In genomic region chr9:74281674-74282073, GRCh38 we compare ENCODE assay signal across 13 cellular contexts.
DNase-seq lines count a peak whose midpoint lies in the region; ATAC-seq and TF ChIP-seq lines count a peak whose summit lies in the region.
"Had no signal": no experiment of that assay in that cellular context is flagged by ENCODE, and none has a peak within 500 bp of the region (broad histone marks: within the 10 kb centered on the region; RNA-seq: fewer than 3 reads in every experiment).

No MANE protein-coding gene starts in this region.

- H2AFZ ChIP-seq in OCI-LY7 (ENCODE audit: low read length) (no peak overlapping the region), hepatocyte (no peak overlapping the region), mesenchymal stem cell (ENCODE audit: low read depth, low read length) (no peak overlapping the region)

- no peak overlapping the region for H4K8ac ChIP-seq in mesenchymal stem cell (ENCODE audit: low read length)

- CTCF ChIA-PET in OCI-LY7 (lab: Charles Lee; ENCODE audit: unreplicated experiment), result no interaction called here

- H3K4me2 ChIP-seq in OCI-LY7 (ENCODE audit: low read length) (no peak overlapping the region), hepatocyte (no peak overlapping the region), mesenchymal stem cell (ENCODE audit: low read length, poor library complexity, severe bottlenecking) (no peak overlapping the region)

- no peak overlapping the region for H2BK120ac ChIP-seq in mesenchymal stem cell (ENCODE audit: low read depth, low read length)

- no peak overlapping the region for H3K14ac ChIP-seq in mesenchymal stem cell (ENCODE audit: low read length in 2 of 2)

- no peak overlapping the region for H3K9ac ChIP-seq in mesenchymal stem cell (ENCODE audit: low read length)

- WGBS in hepatocyte (ENCODE audit: low lambda C conversion rate, missing lambda C conversion rate), result 91% methylated on average over 1 of the region's 1 CpG
- WGBS in mesenchymal stem cell, result 96% methylated on average over 1 of the region's 1 CpG

- no TSS peak for BruUV-seq in OCI-LY7 (replicated peaks; lab: Mats Ljungman, UMichigan)

- H3K27me3 ChIP-seq in hepatocyte (no peaks in the 10 kb centered on the region), mesenchymal stem cell (ENCODE audit: control insufficient read depth in 1 of 2, insufficient read depth in 1 of 2, low read length in 2 of 2) (no peaks in the 10 kb centered on the region)
- H3K27me3 ChIP-seq: gastroesophageal sphincter had no signal

- H3K4ac ChIP-seq in mesenchymal stem cell (ENCODE audit: low read depth in 1 of 2, low read length in 2 of 2), result no peak overlapping the region

- H3K79me2 ChIP-seq in OCI-LY7 (ENCODE audit: insufficient read depth, low read depth, low read length), result no peaks in the 10 kb centered on the region
- H3K79me2 ChIP-seq in hepatocyte, result no peaks in the 10 kb centered on the region

- no peak overlapping the region for H3K18ac ChIP-seq in mesenchymal stem cell (ENCODE audit: low read depth in 1 of 2, low read length in 2 of 2)

- no peak overlapping the region for H2BK15ac ChIP-seq in mesenchymal stem cell (ENCODE audit: low read depth, poor library complexity, severe bottlenecking)

- H3K36me3 ChIP-seq in OCI-LY7 (ENCODE audit: insufficient read depth, low read length) (no peaks in the 10 kb centered on the region), hepatocyte (replicated peaks; ENCODE audit: insufficient read depth, low read depth) (no peaks in the 10 kb centered on the region), mesenchymal stem cell (ENCODE audit: control insufficient read depth in 1 of 2, insufficient read depth in 2 of 2, low read depth in 1 of 2, low read length in 2 of 2) (no peaks in the 10 kb centered on the region)
- H3K36me3 ChIP-seq: gastroesophageal sphincter, prostate gland had no signal

- peak; percentile 31 for DNase-seq in ELF-1 (ENCODE audit: low read depth, low spot score)
- DNase-seq in OCI-LY7 (ENCODE audit: low spot score), result peak; percentile 0
- DNase-seq in hepatocyte (ENCODE audit: low spot score), result no peak
- no peak for DNase-seq in activated gamma-delta T cell treated with Interleukin-2 at 50 U/mL for 16 hours
- DNase-seq in mesenchymal stem cell, result no peak
- DNase-seq in GM19238 (ENCODE audit: insufficient read length, low spot score), result no peak
- DNase-seq: activated B cell treated with CpG ODN at 0.5 μM for 24 hours, HCEC 1CT had no signal

- intact Hi-C loops in OCI-LY7 (cut with micrococcal nuclease; ENCODE audit: unreplicated experiment), result no loop called here

- H4K91ac ChIP-seq in mesenchymal stem cell (ENCODE audit: low read length), result no peak overlapping the region

- H3K9me2 ChIP-seq in OCI-LY7 (ENCODE audit: insufficient read depth, low read length) (no peaks in the 10 kb centered on the region), hepatocyte (replicated peaks; ENCODE audit: insufficient read depth) (no peaks in the 10 kb centered on the region)

- ATAC-seq in GM19351 (IDR thresholded peaks at IDR 0.05; ENCODE audit: unreplicated experiment), result peak; percentile 41
- ATAC-seq in GM21390 (IDR thresholded peaks at IDR 0.05; ENCODE audit: unreplicated experiment), result no peak
- ATAC-seq: gastroesophageal sphincter had no signal

- H3K4me3 ChIP-seq in OCI-LY7 (ENCODE audit: low read depth, low read length, poor library complexity, severe bottlenecking) (no peak overlapping the region), hepatocyte (no peak overlapping the region), mesenchymal stem cell (ENCODE audit: insufficient read depth in 1 of 2, low read depth in 1 of 2, low read length in 2 of 2) (no peak overlapping the region)
- H3K4me3 ChIP-seq: coronary artery, gastroesophageal sphincter, prostate gland had no signal

- H3K79me1 ChIP-seq in mesenchymal stem cell (replicated peaks; ENCODE audit: low read length, poor library complexity, severe bottlenecking), result no peaks in the 10 kb centered on the region

- H3K27ac ChIP-seq in OCI-LY7 (ENCODE audit: low read depth, low read length, poor library complexity, severe bottlenecking) (no peak overlapping the region), hepatocyte (no peak overlapping the region), mesenchymal stem cell (ENCODE audit: low read length, poor library complexity, severe bottlenecking) (no peak overlapping the region)
- H3K27ac ChIP-seq: coronary artery, gastroesophageal sphincter, prostate gland had no signal

- H2BK12ac ChIP-seq in mesenchymal stem cell (ENCODE audit: low read length in 2 of 2), result no peak overlapping the region

- TF ChIP-seq CTCF in OCI-LY7 (conservative IDR thresholded peaks at IDR 0.05; ENCODE audit: low read length) (peak; percentile 50), hepatocyte (IDR thresholded peaks at IDR 0.05; ENCODE audit: poor library complexity) (peak; percentile 24)

- no peaks in the 10 kb centered on the region for H3K9me3 ChIP-seq in OCI-LY7 (ENCODE audit: low read length)
- H3K9me3 ChIP-seq in hepatocyte (ENCODE audit: low read depth), result no peaks in the 10 kb centered on the region
- no peaks in the 10 kb centered on the region for H3K9me3 ChIP-seq in mesenchymal stem cell (ENCODE audit: control insufficient read depth, low read length)
- H3K9me3 ChIP-seq: gastroesophageal sphincter, prostate gland had no signal

- H3K23ac ChIP-seq in mesenchymal stem cell (ENCODE audit: low read length in 2 of 2), result no peak overlapping the region

- no peak overlapping the region for H2AK5ac ChIP-seq in mesenchymal stem cell (ENCODE audit: low read length, severe bottlenecking)

- no peak overlapping the region for H2BK5ac ChIP-seq in mesenchymal stem cell (ENCODE audit: low read depth, low read length, poor library complexity, severe bottlenecking)

- H4K20me1 ChIP-seq in OCI-LY7 (ENCODE audit: insufficient read depth, low read length) (no peaks in the 10 kb centered on the region), hepatocyte (ENCODE audit: insufficient read depth, poor library complexity, severe bottlenecking) (no peaks in the 10 kb centered on the region)

- H3K4me1 ChIP-seq in OCI-LY7 (ENCODE audit: insufficient read depth, low read length, poor library complexity, severe bottlenecking) (no peaks in the 10 kb centered on the region), hepatocyte (ENCODE audit: insufficient read depth) (no peaks in the 10 kb centered on the region), mesenchymal stem cell (ENCODE audit: control insufficient read depth, insufficient read depth, low read depth, low read length) (no peaks in the 10 kb centered on the region)
- H3K4me1 ChIP-seq: gastroesophageal sphincter, prostate gland had no signal

- POLR2A ChIA-PET in OCI-LY7 (lab: Charles Lee), result no interaction called here

Comparison
In these comparisons a context has a peak if more than half of its experiments do, and no peak if none do; other contexts are left out.
1. DNase-seq: peak in ELF-1 (single experiment) and OCI-LY7 (single experiment); none in hepatocyte (single experiment), activated gamma-delta T cell treated with Interleukin-2 at 50 U/mL for 16 hours (single experiment), mesenchymal stem cell (single experiment) and GM19238 (single experiment).